ENCODE assay signal across 13 cellular contexts in the genomic region with DNA sequence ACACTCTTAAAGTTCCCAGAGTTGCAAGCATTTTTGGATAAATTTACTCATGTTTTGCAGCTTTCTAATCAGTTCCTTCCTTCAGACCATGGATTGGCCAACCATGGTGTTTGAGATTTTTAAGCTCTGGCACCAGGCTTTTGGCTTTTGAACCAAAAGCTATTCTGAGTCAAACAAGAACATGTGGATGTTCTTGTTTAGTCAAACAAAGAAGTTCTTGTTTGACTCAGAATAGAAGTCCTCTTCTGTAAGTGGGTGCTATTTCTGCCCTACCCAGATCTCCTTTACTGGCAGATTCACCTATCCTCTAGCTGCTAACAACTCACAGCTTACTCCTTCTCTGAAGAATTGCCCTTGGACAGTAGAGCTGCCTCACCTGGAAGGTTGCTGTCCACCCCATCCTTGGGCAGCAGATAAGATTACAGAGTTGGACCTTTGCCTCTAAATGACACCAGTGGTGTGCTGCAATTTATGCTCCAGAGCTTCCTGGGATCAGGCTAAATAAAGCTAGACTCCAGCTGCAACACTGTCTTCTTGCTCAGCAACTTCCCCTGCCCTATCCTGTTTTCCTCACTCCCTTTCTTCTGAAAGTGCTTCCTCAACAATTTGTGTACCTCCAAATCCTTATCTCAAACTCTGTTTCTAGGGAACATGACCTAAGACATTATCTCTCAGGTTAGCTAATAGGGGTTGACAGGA.
DNase-seq lines count a peak whose midpoint lies in the region; ATAC-seq lines count a peak whose summit lies in the region.
"Had no signal": no experiment of that assay in that cellular context is flagged by ENCODE, and none has a peak within 500 bp of the region (broad histone marks: within the 10 kb centered on the region; RNA-seq: fewer than 3 reads in every experiment).

No MANE protein-coding gene starts in this region.

- H3K27ac ChIP-seq in Karpas-422 (ENCODE audit: low read length) = no peak overlapping the region
- H3K27ac ChIP-seq: PC-9, right lobe of liver had no signal

- CTCF ChIA-PET in activated CD8-positive, alpha-beta memory T cell treated with anti-CD3 and anti-CD28 coated beads, Interleukin-2, amount 10 ng/mL, durations not matched to agents 7 days and 5 days (lab: Charles Lee) = no interaction called here

- H3K36me3 Mint-ChIP-seq in activated CD8-positive, alpha-beta memory T cell treated with anti-CD3 and anti-CD28 coated beads, Interleukin-2, amount 10 ng/mL, durations not matched to agents 7 days and 5 days = no peaks in the 10 kb centered on the region
- no peaks in the 10 kb centered on the region for H3K36me3 Mint-ChIP-seq in stimulated activated naive B cell treated with anti-CD40 and anti-IgM and Interleukin-4, amounts not matched to agents 10 μg/mL and 1 μg/mL and 100 μg/mL, for 72 hours
- H3K36me3 Mint-ChIP-seq: activated naive CD8-positive, alpha-beta T cell had no signal

- ATAC-seq in activated CD8-positive, alpha-beta memory T cell treated with anti-CD3 and anti-CD28 coated beads, Interleukin-2, amount 10 ng/mL, durations not matched to agents 7 days and 5 days = peak; percentile 23
- ATAC-seq in HG02610 (IDR thresholded peaks at IDR 0.05; ENCODE audit: unreplicated experiment) = peak; percentile 98
- peak; percentile 90 for ATAC-seq in HG03520 (IDR thresholded peaks at IDR 0.05; ENCODE audit: unreplicated experiment)
- ATAC-seq in stimulated activated naive B cell treated with anti-CD40 and anti-IgM and Interleukin-4, amounts not matched to agents 10 μg/mL and 1 μg/mL and 100 μg/mL, for 72 hours (replicated peaks) = peak; percentile 29 to 80
- ATAC-seq: activated CD8-positive, alpha-beta T cell treated with anti-CD3 and anti-CD28 coated beads, Interleukin-2, amount 10 ng/mL, durations not matched to agents 7 days and 5 days; right lobe of liver had no signal

- no peak overlapping the region for H3K4me3 ChIP-seq in Karpas-422 (ENCODE audit: low read length)
- H3K4me3 ChIP-seq: PC-9, right lobe of liver had no signal

- no peak overlapping the region for H3K27ac Mint-ChIP-seq in activated CD8-positive, alpha-beta memory T cell treated with anti-CD3 and anti-CD28 coated beads, Interleukin-2, amount 10 ng/mL, durations not matched to agents 7 days and 5 days
- H3K27ac Mint-ChIP-seq in stimulated activated naive B cell treated with anti-CD40 and anti-IgM and Interleukin-4, amounts not matched to agents 10 μg/mL and 1 μg/mL and 100 μg/mL, for 72 hours = no peak overlapping the region
- H3K27ac Mint-ChIP-seq: activated CD8-positive, alpha-beta T cell treated with anti-CD3 and anti-CD28 coated beads, Interleukin-2, amount 10 ng/mL, durations not matched to agents 7 days and 5 days; activated naive CD8-positive, alpha-beta T cell had no signal

- no peaks in the 10 kb centered on the region for H4K20me1 ChIP-seq in Karpas-422 (ENCODE audit: insufficient read depth, low read depth, low read length)

- H3K4me1 Mint-ChIP-seq in activated CD8-positive, alpha-beta memory T cell treated with anti-CD3 and anti-CD28 coated beads, Interleukin-2, amount 10 ng/mL, durations not matched to agents 7 days and 5 days = peaks cover 11% of the 10 kb centered on the region
- no peaks in the 10 kb centered on the region for H3K4me1 Mint-ChIP-seq in stimulated activated naive B cell treated with anti-CD40 and anti-IgM and Interleukin-4, amounts not matched to agents 10 μg/mL and 1 μg/mL and 100 μg/mL, for 72 hours

- no peak overlapping the region for H3K4me3 Mint-ChIP-seq in activated CD8-positive, alpha-beta memory T cell treated with anti-CD3 and anti-CD28 coated beads, Interleukin-2, amount 10 ng/mL, durations not matched to agents 7 days and 5 days
- no peak overlapping the region for H3K4me3 Mint-ChIP-seq in stimulated activated naive B cell treated with anti-CD40 and anti-IgM and Interleukin-4, amounts not matched to agents 10 μg/mL and 1 μg/mL and 100 μg/mL, for 72 hours
- H3K4me3 Mint-ChIP-seq: activated CD8-positive, alpha-beta T cell treated with anti-CD3 and anti-CD28 coated beads, Interleukin-2, amount 10 ng/mL, durations not matched to agents 7 days and 5 days; activated naive CD8-positive, alpha-beta T cell had no signal

- no peaks in the 10 kb centered on the region for H3K9me3 ChIP-seq in Karpas-422 (ENCODE audit: low read length)
- H3K9me3 ChIP-seq: right lobe of liver had no signal

- DNase-seq in activated CD8-positive, alpha-beta memory T cell treated with anti-CD3 and anti-CD28 coated beads, Interleukin-2, amount 10 ng/mL, durations not matched to agents 7 days and 5 days = no peak
- DNase-seq in activated CD8-positive, alpha-beta memory T cell treated with anti-CD3 and anti-CD28 coated beads for 24 hours = no peak
- no peak for DNase-seq in stimulated activated naive B cell treated with anti-CD40 and anti-IgM and Interleukin-4, amounts not matched to agents 10 μg/mL and 1 μg/mL and 100 μg/mL, for 72 hours
- DNase-seq in HPDE6-E6E7 (ENCODE audit: extremely low spot score) = no peak
- no peak for DNase-seq in COLO668 (lab: John Stamatoyannopoulos, UW; ENCODE audit: unreplicated experiment)
- no peak for DNase-seq in Karpas-422
- DNase-seq: 8988T; activated CD8-positive, alpha-beta T cell treated with anti-CD3 and anti-CD28 coated beads, Interleukin-2, amount 10 ng/mL, durations not matched to agents 7 days and 5 days; PC-9; right lobe of liver had no signal

- H3K36me3 ChIP-seq in Karpas-422 (ENCODE audit: insufficient read depth, low read length) = no peaks in the 10 kb centered on the region
- H3K36me3 ChIP-seq: right lobe of liver had no signal

- no peaks in the 10 kb centered on the region for H3K4me1 ChIP-seq in Karpas-422 (ENCODE audit: low read length)
- H3K4me1 ChIP-seq: right lobe of liver had no signal

- no peak overlapping the region for H3K9ac ChIP-seq in Karpas-422 (ENCODE audit: low read length)

- no peaks in the 10 kb centered on the region for H3K27me3 ChIP-seq in Karpas-422 (ENCODE audit: low read length)
- H3K27me3 ChIP-seq: right lobe of liver had no signal

- H2AFZ ChIP-seq in Karpas-422 (ENCODE audit: low read length) = no peak overlapping the region
- H2AFZ ChIP-seq: PC-9 had no signal

- no peak overlapping the region for H3K4me2 ChIP-seq in Karpas-422 (ENCODE audit: low read depth, low read length, poor library complexity, severe bottlenecking)
- H3K4me2 ChIP-seq: PC-9 had no signal

- no peaks in the 10 kb centered on the region for H3K79me2 ChIP-seq in Karpas-422 (ENCODE audit: low read length)

- no peaks in the 10 kb centered on the region for H3K9me3 Mint-ChIP-seq in activated CD8-positive, alpha-beta memory T cell treated with anti-CD3 and anti-CD28 coated beads, Interleukin-2, amount 10 ng/mL, durations not matched to agents 7 days and 5 days (ENCODE audit: low read depth)
- no peaks in the 10 kb centered on the region for H3K9me3 Mint-ChIP-seq in stimulated activated naive B cell treated with anti-CD40 and anti-IgM and Interleukin-4, amounts not matched to agents 10 μg/mL and 1 μg/mL and 100 μg/mL, for 72 hours

- no peaks in the 10 kb centered on the region for H3K9me2 ChIP-seq in Karpas-422 (replicated peaks; ENCODE audit: insufficient read depth, low read length)

- peaks cover 41% of the 10 kb centered on the region for H3K27me3 Mint-ChIP-seq in activated CD8-positive, alpha-beta memory T cell treated with anti-CD3 and anti-CD28 coated beads, Interleukin-2, amount 10 ng/mL, durations not matched to agents 7 days and 5 days
- peaks cover 5 to 6% of the 10 kb centered on the region in 2 donors for H3K27me3 Mint-ChIP-seq in stimulated activated naive B cell treated with anti-CD40 and anti-IgM and Interleukin-4, amounts not matched to agents 10 μg/mL and 1 μg/mL and 100 μg/mL, for 72 hours

Comparison
In these comparisons a context has a peak if more than half of its experiments do, and no peak if none do; other contexts are left out.
1. ATAC-seq: peak in every context shown above with its lines; median percentile 98 in HG02610; 90 in HG03520; 54 in stimulated activated naive B cell treated with anti-CD40 and anti-IgM and Interleukin-4, amounts not matched to agents 10 μg/mL and 1 μg/mL and 100 μg/mL, for 72 hours; 23 in activated CD8-positive, alpha-beta memory T cell treated with anti-CD3 and anti-CD28 coated beads, Interleukin-2, amount 10 ng/mL, durations not matched to agents 7 days and 5 days.